In the genomic region with DNA sequence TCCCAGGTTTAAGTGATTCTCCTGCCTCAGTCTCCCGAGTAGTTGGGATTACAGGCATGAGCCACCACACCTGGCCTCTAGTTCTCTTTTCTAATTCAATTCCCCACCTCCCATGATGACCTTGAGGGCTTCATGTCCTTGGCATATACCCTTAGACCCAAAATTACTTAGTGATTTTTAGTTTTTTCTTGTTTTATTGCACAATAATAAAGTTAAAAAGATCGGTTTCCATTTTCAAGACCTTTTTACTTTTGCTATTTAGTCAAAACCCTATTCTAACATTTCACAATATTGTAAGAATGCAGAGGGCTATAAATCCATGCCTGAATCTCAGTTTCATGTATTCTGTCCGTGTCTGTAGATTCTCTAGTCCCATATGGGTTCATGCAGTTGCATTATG, we compare ENCODE assay signal across 8 cellular contexts.
"Had no signal": no experiment of that assay in that cellular context is flagged by ENCODE, and none has a peak within 500 bp of the region (broad histone marks: within the 10 kb centered on the region; RNA-seq: fewer than 3 reads in every experiment).

No MANE protein-coding gene starts in this region.

- H3K27ac ChIP-seq: HL-60, KMS-11 had no signal

- H3K4me3 Mint-ChIP-seq: IgD-negative memory B cell had no signal

- H3K27ac Mint-ChIP-seq: IgD-negative memory B cell had no signal

- DNase-seq: Karpas-422, Kasumi-1, KBM-7, KG1 had no signal

- H3K27me3 Mint-ChIP-seq: IgD-negative memory B cell had no signal

- H3K9ac ChIP-seq: KMS-11 had no signal

- H3K36me3 Mint-ChIP-seq: IgD-negative memory B cell had no signal

- H3K4me2 ChIP-seq: KMS-11 had no signal

- FAIRE-seq: HTR-8/SVneo had no signal
